In the genomic region with DNA sequence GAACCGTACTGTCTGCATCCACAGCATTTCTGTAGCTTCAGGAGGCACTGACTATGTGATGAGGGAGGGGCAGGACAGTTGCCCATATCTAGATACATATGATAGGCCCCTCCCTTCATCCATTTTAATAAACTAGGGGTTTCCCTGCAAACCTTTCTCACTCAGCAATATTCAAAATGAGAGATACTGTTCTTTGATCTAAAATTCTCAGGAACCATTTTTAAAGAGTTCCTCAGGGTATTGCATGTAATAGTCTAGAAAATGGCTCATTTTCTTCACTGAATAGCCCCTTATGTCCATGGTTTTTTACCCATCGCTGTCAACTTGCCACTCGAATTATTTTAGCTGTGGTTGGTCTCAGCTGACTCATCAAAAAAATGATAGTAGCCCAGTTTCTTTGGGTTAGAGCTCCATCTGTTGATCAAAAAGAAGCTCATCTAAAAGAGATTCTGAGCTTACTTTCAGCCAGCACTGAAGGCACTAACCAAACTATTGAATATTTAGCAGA, we compare ENCODE assay signal across 8 cellular contexts. TPM values are rescaled to one million over a fixed set of nuclear protein-coding genes. Genes with fewer than 3 reads are reported as not detected.
DNase-seq lines count a peak whose midpoint lies in the region; ATAC-seq, FAIRE-seq and TF ChIP-seq lines count a peak whose summit lies in the region.

No MANE protein-coding gene starts in this region.

- dilution Hi-C loops in keratinocyte (cut with MboI; ENCODE audit: extremely low pct_ligation_motif_present, low sequenced_read_pairs) = no loop called here

- H3K4me3 ChIP-seq in NT2/D1 (ENCODE audit: insufficient read length, low read depth) = no peak overlapping the region
- H3K4me3 ChIP-seq in K562 = no peak overlapping the region
- no peak overlapping the region for H3K4me3 ChIP-seq in keratinocyte (ENCODE audit: control insufficient read depth in 2 of 3, extremely low read depth in 1 of 3, insufficient read depth in 2 of 3, low read depth in 1 of 3, low read length in 3 of 3)

- H3K27ac ChIP-seq in K562 (ENCODE audit: extremely low read depth, low read depth, low read length) (0 out of 3 replicates have a peak overlapping the region, but pooled peaks have one; percentile 38), keratinocyte (ENCODE audit: control insufficient read depth, insufficient read depth, low read length) (no peak overlapping the region)

- POLR2A ChIA-PET in K562 (lab: Yijun Ruan, JAX) = interaction anchor here (0.6 to 0.9 kb wide), 5 partner anchors 9 to 855 kb away, joined by 3 read pairs; a partner anchor contains a TSS

- TF ChIP-seq CTCF in K562 (IDR thresholded peaks at IDR 0.05 in 2 of 3, conservative IDR thresholded peaks at IDR 0.05 in 1 of 3; ENCODE audit: insufficient read depth in 2 of 3, low read depth in 1 of 3, low read length in 3 of 3) (peak; percentile 37 to 71 (median 58); a peak in 5 of 6 replicates), keratinocyte (optimal IDR thresholded peaks at IDR 0.05 in 1 of 3, IDR thresholded peaks at IDR 0.05 in 1 of 3, conservative IDR thresholded peaks at IDR 0.05 in 1 of 3; ENCODE audit: extremely low read depth in 1 of 3, insufficient read depth in 2 of 3, low read length in 3 of 3) (peak in 2 of 3 experiments; percentile 42 to 67)

- H3K79me2 ChIP-seq in K562 (ENCODE audit: control insufficient read depth, insufficient read depth, low read length) (no peaks in the 10 kb centered on the region), keratinocyte (ENCODE audit: control insufficient read depth, insufficient read depth, low read length) (no peaks in the 10 kb centered on the region)

- no peaks in the 10 kb centered on the region for H3K9me3 ChIP-seq in NT2/D1 (ENCODE audit: insufficient read depth, low read length)
- H3K9me3 ChIP-seq in K562 (replicated peaks; ENCODE audit: control insufficient read depth, insufficient read depth, low read depth, low read length) = no peaks in the 10 kb centered on the region
- no peaks in the 10 kb centered on the region for H3K9me3 ChIP-seq in keratinocyte (ENCODE audit: control insufficient read depth, low read depth, low read length)

- BruUV-seq in K562 (replicated peaks; lab: Mats Ljungman, UMichigan) = no TSS peak

- DNase-seq in DMS53 (lab: John Stamatoyannopoulos, UW) (peak; percentile 65), NT2/D1 (ENCODE audit: low read depth, low spot score) (peak; percentile 13), K562 (ENCODE audit: extremely low read depth in 1 of 4, low spot score in 3 of 4) (peak; percentile 23 to 66 (median 34)), keratinocyte (ENCODE audit: low read depth, low spot score) (no peak), stromal cell of bone marrow (ENCODE audit: low read depth) (peak; percentile 42), NCI-H187 treated with DMSO at 0.1 percent for 48 hours (lab: John Stamatoyannopoulos, UW) (no peak)

- peak; percentile 65 to 75 for TF ChIP-seq RAD21 in K562 (CRISPR knock-in tag; conservative IDR thresholded peaks at IDR 0.05 in 1 of 2, IDR thresholded peaks at IDR 0.05 in 1 of 2)

- ATAC-seq in HG02610 (IDR thresholded peaks at IDR 0.05; ENCODE audit: unreplicated experiment) (peak; percentile 46), K562 (peak; percentile 74), HG02642 (IDR thresholded peaks at IDR 0.05; ENCODE audit: poor library complexity, unreplicated experiment) (no peak)

- in situ Hi-C loops in K562 (cut with MboI) = loop anchor here (10.0 kb wide), 2 partner anchors 244 to 344 kb away; no protein-coding TSS in a partner anchor

- intact Hi-C loops in K562 (cut with micrococcal nuclease) = loop anchor here (1.0 to 10.0 kb wide), 2 partner anchors 216 to 244 kb away; no protein-coding TSS in a partner anchor

- H3K9ac ChIP-seq in NT2/D1 (ENCODE audit: insufficient read length, low read depth) (no peak overlapping the region), K562 (ENCODE audit: insufficient read depth in 1 of 2, low read depth in 2 of 2, low read length in 2 of 2) (no peak overlapping the region), keratinocyte (ENCODE audit: control insufficient read depth, extremely low read depth, insufficient read depth, low read length) (no peak overlapping the region)

- WGBS in K562 (ENCODE audit: insufficient coverage, low coverage, missing lambda C conversion rate) = 30% methylated on average over 3 of the region's 3 CpGs

- no peak for TF ChIP-seq POLR2A in K562 (conservative IDR thresholded peaks at IDR 0.05)

- H2AFZ ChIP-seq in K562 (ENCODE audit: low read depth, low read length) (peak overlapping the region; percentile 77), keratinocyte (ENCODE audit: control insufficient read depth, low read length) (no peak overlapping the region)

- H3K27me3 ChIP-seq in NT2/D1 (ENCODE audit: insufficient read depth, insufficient read length) = no peaks in the 10 kb centered on the region
- no peaks in the 10 kb centered on the region for H3K27me3 ChIP-seq in K562 (ENCODE audit: control insufficient read depth in 2 of 2, insufficient read depth in 2 of 2, low read length in 2 of 2)
- H3K27me3 ChIP-seq in keratinocyte (ENCODE audit: control insufficient read depth, extremely low read depth, insufficient read depth, low read length) = no peaks in the 10 kb centered on the region

- H3K9me1 ChIP-seq in K562 (ENCODE audit: control insufficient read depth, insufficient read depth, low read length) (no peaks in the 10 kb centered on the region), keratinocyte (ENCODE audit: control insufficient read depth, extremely low read depth, insufficient read depth, low read length) (no peaks in the 10 kb centered on the region)

- H3K36me3 ChIP-seq in NT2/D1 (ENCODE audit: insufficient read depth, insufficient read length, low read length) = no peaks in the 10 kb centered on the region
- H3K36me3 ChIP-seq in K562 (ENCODE audit: control insufficient read depth, insufficient read depth, low read length) = 0 out of 3 replicates have a peak, but pooled peaks cover 2% of the 10 kb centered on the region
- no peaks in the 10 kb centered on the region for H3K36me3 ChIP-seq in keratinocyte (ENCODE audit: control insufficient read depth in 2 of 2, extremely low read depth in 1 of 2, insufficient read depth in 2 of 2, low read length in 2 of 2)

- TF ChIP-seq EP300 in K562 (IDR thresholded peaks at IDR 0.05; ENCODE audit: low read length) = no peak

- FAIRE-seq in K562 (lab: Jason Lieb, UNC) = peak; percentile 92
- peak; percentile 82 for FAIRE-seq in keratinocyte (lab: Jason Lieb, UNC)

- H3K4me1 ChIP-seq in NT2/D1 (ENCODE audit: insufficient read depth, insufficient read length) (no peaks in the 10 kb centered on the region), K562 (replicated peaks in 1 of 2; ENCODE audit: control insufficient read depth in 2 of 2, insufficient read depth in 2 of 2, low read length in 2 of 2) (peaks cover 0 to 4% of the 10 kb centered on the region in 2 experiments; a peak in 2 of 5 replicates), keratinocyte (ENCODE audit: control insufficient read depth, extremely low read depth, insufficient read depth, low read length) (peaks cover 3% of the 10 kb centered on the region)

- no peaks in the 10 kb centered on the region for H4K20me1 ChIP-seq in K562 (replicated peaks; ENCODE audit: control insufficient read depth, insufficient read depth, low read length)
- no peaks in the 10 kb centered on the region for H4K20me1 ChIP-seq in keratinocyte (ENCODE audit: control insufficient read depth, extremely low read depth, insufficient read depth, low read length)

- CTCF ChIA-PET in K562 (lab: Yijun Ruan, JAX; ENCODE audit: low intra/inter-chr PET ratio) = interaction anchor here (0.7 to 1.0 kb wide), 3 partner anchors 216 to 1364 kb away, joined by 3 to 9 read pairs (median 4); no protein-coding TSS in a partner anchor

- peak overlapping the region; percentile 36; the same call in 1 of the 2 replicates for H3K4me2 ChIP-seq in K562 (ENCODE audit: insufficient read depth, low read length)
- H3K4me2 ChIP-seq in keratinocyte (ENCODE audit: control insufficient read depth, extremely low read depth, insufficient read depth, low read depth, low read length) = peak overlapping the region; percentile 38

RNA-seq across cellular contexts. Expression of a gene that starts 37.0 kb away (rescaled TPM):
- total RNA-seq in K562 (2011; cell fraction: chromatin; rRNA removed; ENCODE audit: low replicate concordance) = not detected in 2 replicates
- not detected in 2 replicates for total RNA-seq in K562 (2011; cell fraction: nucleolus; rRNA removed)
- total RNA-seq in K562 (2011; cell fraction: nucleoplasm; rRNA removed) = not detected in 2 replicates
- total RNA-seq in K562 (2014; rRNA removed) = not detected in 2 replicates
- total RNA-seq in K562 (2014; rRNA removed; fragmentation: Illumina TruSeq; extraction: Trizol) = not detected in 2 replicates
- not detected in 2 replicates for total RNA-seq in K562 (2015; rRNA removed; fragmentation: Illumina TruSeq; extraction: Trizol)
- not detected in 2 replicates for total RNA-seq in K562 (2021)
- polyA plus RNA-seq in K562 (2011; rRNA removed) = not detected in 2 replicates
- not detected in 2 replicates for polyA plus RNA-seq in K562 (2011; cell fraction: cytosol; rRNA removed)
- not detected in 2 replicates for polyA plus RNA-seq in K562 (2011; cell fraction: nucleus; rRNA removed)
- polyA plus RNA-seq in K562 (2012) = 0.07 and 0.12 TPM in 2 replicates
- polyA plus RNA-seq in K562 (2014; fragmentation: Illumina TruSeq; extraction: Trizol) = not detected in 2 replicates
- under 1 TPM; 0.13 to 0.21 TPM for polyA plus RNA-seq in K562 (2014; fragmentation: Nextera tagmentation; extraction: Ambion mirVana)
- polyA plus RNA-seq in K562 (2014; rRNA removed) = not detected in 2 replicates
- not detected in 2 replicates for polyA minus RNA-seq in K562 (2011; rRNA and poly(A)+ RNA removed)
- polyA minus RNA-seq in K562 (2011; cell fraction: cytosol; rRNA and poly(A)+ RNA removed) = not detected in 2 replicates
- polyA minus RNA-seq in K562 (2011; cell fraction: nucleus; rRNA and poly(A)+ RNA removed) = not detected in 2 replicates
- not detected in 3 replicates for polyA plus RNA-seq in keratinocyte
- not detected for polyA plus RNA-seq in keratinocyte (2011; ENCODE audit: low read depth)
- polyA plus RNA-seq in keratinocyte (2011; cell fraction: cytosol; rRNA removed) = not detected in 2 replicates
- not detected in 2 replicates for polyA plus RNA-seq in keratinocyte (2011; cell fraction: nucleus; rRNA removed)
- polyA plus RNA-seq in keratinocyte (2012; ENCODE audit: low replicate concordance) = 0.05 TPM in 1 of 2 replicates, not detected in the other
- not detected in 3 replicates for polyA minus RNA-seq in keratinocyte
- polyA minus RNA-seq in keratinocyte (2011; cell fraction: cytosol; rRNA and poly(A)+ RNA removed) = not detected
- not detected in 2 replicates for polyA minus RNA-seq in keratinocyte (2011; cell fraction: nucleus; rRNA and poly(A)+ RNA removed)

RNA-seq across cellular contexts. Expression of a gene that starts 42.0 kb away (rescaled TPM):
- 24.6 and 37.7 TPM in 2 replicates for total RNA-seq in K562 (2011; cell fraction: chromatin; rRNA removed; ENCODE audit: low replicate concordance)
- 17.6 and 30.2 TPM in 2 replicates for total RNA-seq in K562 (2011; cell fraction: nucleolus; rRNA removed)
- total RNA-seq in K562 (2011; cell fraction: nucleoplasm; rRNA removed) = 24.2 and 36.4 TPM in 2 replicates
- total RNA-seq in K562 (2014; rRNA removed) = 7.3 and 9.1 TPM in 2 replicates
- total RNA-seq in K562 (2014; rRNA removed; fragmentation: Illumina TruSeq; extraction: Trizol) = 15.6 and 16.2 TPM in 2 replicates
- total RNA-seq in K562 (2015; rRNA removed; fragmentation: Illumina TruSeq; extraction: Trizol) = 12.2 and 15.4 TPM in 2 replicates
- 18.6 and 22.6 TPM in 2 replicates for total RNA-seq in K562 (2021)
- 22.6 and 28.0 TPM in 2 replicates for polyA plus RNA-seq in K562 (2011; rRNA removed)
- 10.7 and 18.7 TPM in 2 replicates for polyA plus RNA-seq in K562 (2011; cell fraction: cytosol; rRNA removed)
- polyA plus RNA-seq in K562 (2011; cell fraction: nucleus; rRNA removed) = 18.6 and 22.5 TPM in 2 replicates
- polyA plus RNA-seq in K562 (2012) = 9.0 and 10.5 TPM in 2 replicates
- 12.9 and 13.2 TPM in 2 replicates for polyA plus RNA-seq in K562 (2014; fragmentation: Illumina TruSeq; extraction: Trizol)
- polyA plus RNA-seq in K562 (2014; fragmentation: Nextera tagmentation; extraction: Ambion mirVana) = 10 to 100 TPM; 18.8 to 20.0 TPM
- 10.7 and 11.9 TPM in 2 replicates for polyA plus RNA-seq in K562 (2014; rRNA removed)
- 41.4 and 41.9 TPM in 2 replicates for polyA minus RNA-seq in K562 (2011; rRNA and poly(A)+ RNA removed)
- polyA minus RNA-seq in K562 (2011; cell fraction: cytosol; rRNA and poly(A)+ RNA removed) = 18.6 and 23.8 TPM in 2 replicates
- 14.0 and 17.4 TPM in 2 replicates for polyA minus RNA-seq in K562 (2011; cell fraction: nucleus; rRNA and poly(A)+ RNA removed)
- polyA plus RNA-seq in keratinocyte = 18.0 to 27.6 TPM (median 21.1 TPM) in 3 replicates
- 3.2 TPM for polyA plus RNA-seq in keratinocyte (2011; ENCODE audit: low read depth)
- polyA plus RNA-seq in keratinocyte (2011; cell fraction: cytosol; rRNA removed) = 10.5 and 15.7 TPM in 2 replicates
- polyA plus RNA-seq in keratinocyte (2011; cell fraction: nucleus; rRNA removed) = 24.5 and 25.8 TPM in 2 replicates
- polyA plus RNA-seq in keratinocyte (2012; ENCODE audit: low replicate concordance) = 6.9 and 7.5 TPM in 2 replicates
- 39.6 to 47.1 TPM (median 41.6 TPM) in 3 replicates for polyA minus RNA-seq in keratinocyte
- polyA minus RNA-seq in keratinocyte (2011; cell fraction: cytosol; rRNA and poly(A)+ RNA removed) = 25.3 TPM
- 27.8 and 33.8 TPM in 2 replicates for polyA minus RNA-seq in keratinocyte (2011; cell fraction: nucleus; rRNA and poly(A)+ RNA removed)

RNA-seq across cellular contexts. Expression of a gene that starts 42.5 kb away (rescaled TPM):
- 14.1 and 31.7 TPM in 2 replicates for total RNA-seq in K562 (2011; cell fraction: chromatin; rRNA removed; ENCODE audit: low replicate concordance)
- 15.8 and 17.4 TPM in 2 replicates for total RNA-seq in K562 (2011; cell fraction: nucleolus; rRNA removed)
- total RNA-seq in K562 (2011; cell fraction: nucleoplasm; rRNA removed) = 18.7 and 29.5 TPM in 2 replicates
- 178 and 255 TPM in 2 replicates for total RNA-seq in K562 (2014; rRNA removed)
- total RNA-seq in K562 (2014; rRNA removed; fragmentation: Illumina TruSeq; extraction: Trizol) = 247 and 287 TPM in 2 replicates
- total RNA-seq in K562 (2015; rRNA removed; fragmentation: Illumina TruSeq; extraction: Trizol) = 306 and 311 TPM in 2 replicates
- total RNA-seq in K562 (2021) = 172 and 195 TPM in 2 replicates
- polyA plus RNA-seq in K562 (2011; rRNA removed) = 149 and 163 TPM in 2 replicates
- 37.7 and 60.8 TPM in 2 replicates for polyA plus RNA-seq in K562 (2011; cell fraction: cytosol; rRNA removed)
- polyA plus RNA-seq in K562 (2011; cell fraction: nucleus; rRNA removed) = 21.8 and 44.2 TPM in 2 replicates
- polyA plus RNA-seq in K562 (2012) = 266 and 314 TPM in 2 replicates
- polyA plus RNA-seq in K562 (2014; fragmentation: Illumina TruSeq; extraction: Trizol) = 229 and 236 TPM in 2 replicates
- polyA plus RNA-seq in K562 (2014; fragmentation: Nextera tagmentation; extraction: Ambion mirVana) = 10 to 100 TPM; 53.6 to 69.7 TPM
- 133 and 154 TPM in 2 replicates for polyA plus RNA-seq in K562 (2014; rRNA removed)
- 192 and 227 TPM in 2 replicates for polyA minus RNA-seq in K562 (2011; rRNA and poly(A)+ RNA removed)
- polyA minus RNA-seq in K562 (2011; cell fraction: cytosol; rRNA and poly(A)+ RNA removed) = 89.3 and 102 TPM in 2 replicates
- 9.3 and 23.3 TPM in 2 replicates for polyA minus RNA-seq in K562 (2011; cell fraction: nucleus; rRNA and poly(A)+ RNA removed)
- polyA plus RNA-seq in keratinocyte = 111 to 185 TPM (median 166 TPM) in 3 replicates
- polyA plus RNA-seq in keratinocyte (2011; ENCODE audit: low read depth) = 344 TPM
- polyA plus RNA-seq in keratinocyte (2011; cell fraction: cytosol; rRNA removed) = 146 and 187 TPM in 2 replicates
- 62.5 and 96.7 TPM in 2 replicates for polyA plus RNA-seq in keratinocyte (2011; cell fraction: nucleus; rRNA removed)
- 195 and 236 TPM in 2 replicates for polyA plus RNA-seq in keratinocyte (2012; ENCODE audit: low replicate concordance)
- 37.9 to 102 TPM (median 70.5 TPM) in 3 replicates for polyA minus RNA-seq in keratinocyte
- polyA minus RNA-seq in keratinocyte (2011; cell fraction: cytosol; rRNA and poly(A)+ RNA removed) = 108 TPM
- 17.7 and 34.4 TPM in 2 replicates for polyA minus RNA-seq in keratinocyte (2011; cell fraction: nucleus; rRNA and poly(A)+ RNA removed)

RNA-seq across cellular contexts. Expression of a gene that starts 52.3 kb away (rescaled TPM):
- 33.6 and 46.2 TPM in 2 replicates for total RNA-seq in K562 (2011; cell fraction: chromatin; rRNA removed; ENCODE audit: low replicate concordance)
- 20.1 and 26.2 TPM in 2 replicates for total RNA-seq in K562 (2011; cell fraction: nucleolus; rRNA removed)
- 44.1 and 71.1 TPM in 2 replicates for total RNA-seq in K562 (2011; cell fraction: nucleoplasm; rRNA removed)
- total RNA-seq in K562 (2014; rRNA removed) (52.7 and 61.3 TPM in 2 replicates), K562 (2014; rRNA removed; fragmentation: Illumina TruSeq; extraction: Trizol) (66.9 and 72.6 TPM in 2 replicates), K562 (2015; rRNA removed; fragmentation: Illumina TruSeq; extraction: Trizol) (41.5 and 44.0 TPM in 2 replicates), K562 (2021) (54.1 and 64.5 TPM in 2 replicates)
- polyA plus RNA-seq in K562 (2011; rRNA removed) (97.5 and 115 TPM in 2 replicates), K562 (2014; fragmentation: Illumina TruSeq; extraction: Trizol) (67.9 and 74.2 TPM in 2 replicates), K562 (2014; fragmentation: Nextera tagmentation; extraction: Ambion mirVana) (100 to 1,000 TPM; 256 to 259 TPM), K562 (2014; rRNA removed) (119 and 128 TPM in 2 replicates), keratinocyte (81.5 to 143 TPM (median 104 TPM) in 3 replicates)
- polyA plus RNA-seq in K562 (2011; cell fraction: cytosol; rRNA removed) = 81.1 and 84.6 TPM in 2 replicates
- polyA plus RNA-seq in K562 (2011; cell fraction: nucleus; rRNA removed) = 33.5 and 56.4 TPM in 2 replicates
- polyA plus RNA-seq in K562 (2012) = 49.0 and 111 TPM in 2 replicates
- 25.3 and 26.9 TPM in 2 replicates for polyA minus RNA-seq in K562 (2011; rRNA and poly(A)+ RNA removed)
- 8.0 and 9.1 TPM in 2 replicates for polyA minus RNA-seq in K562 (2011; cell fraction: cytosol; rRNA and poly(A)+ RNA removed)
- polyA minus RNA-seq in K562 (2011; cell fraction: nucleus; rRNA and poly(A)+ RNA removed) = 8.5 and 14.8 TPM in 2 replicates
- polyA plus RNA-seq in keratinocyte (2011; ENCODE audit: low read depth) = 14.6 TPM
- 56.8 and 91.0 TPM in 2 replicates for polyA plus RNA-seq in keratinocyte (2011; cell fraction: cytosol; rRNA removed)
- 35.3 and 43.8 TPM in 2 replicates for polyA plus RNA-seq in keratinocyte (2011; cell fraction: nucleus; rRNA removed)
- polyA plus RNA-seq in keratinocyte (2012; ENCODE audit: low replicate concordance) = 66.1 and 88.2 TPM in 2 replicates
- 17.2 to 29.0 TPM (median 22.5 TPM) in 3 replicates for polyA minus RNA-seq in keratinocyte
- 22.1 TPM for polyA minus RNA-seq in keratinocyte (2011; cell fraction: cytosol; rRNA and poly(A)+ RNA removed)
- polyA minus RNA-seq in keratinocyte (2011; cell fraction: nucleus; rRNA and poly(A)+ RNA removed) = 6.0 and 11.0 TPM in 2 replicates

Comparison
In these comparisons a context has a peak if more than half of its experiments do, and no peak if none do; other contexts are left out.
1. DNase-seq: peak in DMS53 (single experiment), NT2/D1 (single experiment), K562 (4 of 4) and stromal cell of bone marrow (single experiment); none in keratinocyte (single experiment) and NCI-H187 treated with DMSO at 0.1 percent for 48 hours (single experiment).